In genomic region chr20:53867741-53868351, GRCh38 we compare ENCODE assay signal across 8 cellular contexts.
DNase-seq lines count a peak whose midpoint lies in the region; ATAC-seq and TF ChIP-seq lines count a peak whose summit lies in the region.

No MANE protein-coding gene starts in this region.

- peak overlapping the region; percentile 50 for H3K4me3 ChIP-seq in DOHH2 (ENCODE audit: low read length)
- H3K4me3 ChIP-seq in NT2/D1 (ENCODE audit: insufficient read length, low read depth), result no peak overlapping the region
- H3K4me3 ChIP-seq in effector memory CD4-positive, alpha-beta T cell (ENCODE audit: insufficient read depth, low read depth, low read length, poor library complexity, severe bottlenecking), result peak overlapping the region; percentile 23
- H3K4me3 ChIP-seq in osteoblast (ENCODE audit: insufficient read depth, low read length), result no peak overlapping the region

- H3K27ac ChIP-seq in DOHH2 (ENCODE audit: low read depth, low read length) (peak overlapping the region; percentile 79), osteoblast (ENCODE audit: low read depth, low read length) (peak overlapping the region; percentile 81)
- H3K27ac ChIP-seq in effector memory CD4-positive, alpha-beta T cell (ENCODE audit: insufficient read depth, low read length, poor library complexity, severe bottlenecking), result peak overlapping the region; percentile 64

- H3K79me2 ChIP-seq in DOHH2 (ENCODE audit: control insufficient read depth, low read length) (peaks cover 17% of the 10 kb centered on the region; the same call in 1 of the 2 replicates), osteoblast (ENCODE audit: insufficient read depth, low read length) (no peaks in the 10 kb centered on the region)

- peak overlapping the region; percentile 65 for H3K4me2 ChIP-seq in DOHH2 (ENCODE audit: low read length)
- no peak overlapping the region for H3K4me2 ChIP-seq in osteoblast (ENCODE audit: insufficient read depth, low read length)

- H3K9ac ChIP-seq in NT2/D1 (ENCODE audit: insufficient read length, low read depth), result peak overlapping the region; percentile 68

- H3F3A ChIP-seq in DOHH2 (ENCODE audit: control insufficient read depth, insufficient read depth), result peaks cover 47% of the 10 kb centered on the region

- H3K9me2 ChIP-seq in DOHH2 (replicated peaks; ENCODE audit: control insufficient read depth, low read length), result no peaks in the 10 kb centered on the region

- no peak for DNase-seq in NT2/D1 (ENCODE audit: low read depth, low spot score)
- no peak for DNase-seq in effector memory CD4-positive, alpha-beta T cell
- no peak for DNase-seq in osteoblast (ENCODE audit: insufficient read length, low spot score, missing footprints)
- no peak for DNase-seq in NCI-H446 (lab: John Stamatoyannopoulos, UW)
- DNase-seq in left cardiac atrium, result no peak
- DNase-seq in NCI-H526 treated with DMSO at 0.1 percent for 48 hours (lab: John Stamatoyannopoulos, UW), result no peak
- DNase-seq in NCI-H1436 (lab: John Stamatoyannopoulos, UW), result no peak

- H3K27me3 ChIP-seq in DOHH2 (ENCODE audit: control insufficient read depth, low read length), result no peaks in the 10 kb centered on the region
- no peaks in the 10 kb centered on the region for H3K27me3 ChIP-seq in NT2/D1 (ENCODE audit: insufficient read depth, insufficient read length)
- no peaks in the 10 kb centered on the region for H3K27me3 ChIP-seq in effector memory CD4-positive, alpha-beta T cell (replicated peaks; ENCODE audit: control insufficient read depth, insufficient read depth, low read length, poor library complexity, severe bottlenecking)
- H3K27me3 ChIP-seq in osteoblast (ENCODE audit: insufficient read depth, low read length), result no peaks in the 10 kb centered on the region

- TF ChIP-seq CTCF in DOHH2 (IDR thresholded peaks at IDR 0.05; ENCODE audit: low read depth, low read length, poor library complexity, severe bottlenecking) (no peak), osteoblast (IDR thresholded peaks at IDR 0.05; ENCODE audit: extremely low read depth, low read depth, low read length) (no peak)

- H3K4me1 ChIP-seq in DOHH2 (ENCODE audit: control insufficient read depth, low read length) (peaks cover 76% of the 10 kb centered on the region), NT2/D1 (ENCODE audit: insufficient read depth, insufficient read length) (peaks cover 2% of the 10 kb centered on the region), osteoblast (ENCODE audit: insufficient read depth, low read length) (peaks cover 46% of the 10 kb centered on the region)
- peaks cover 50% of the 10 kb centered on the region for H3K4me1 ChIP-seq in effector memory CD4-positive, alpha-beta T cell (ENCODE audit: control insufficient read depth, insufficient read depth, low read length, poor library complexity, severe bottlenecking)

- intact Hi-C loops in left cardiac atrium (cut with DNase I), result loop anchor here in 1 of 2 donors (2.0 kb wide), 1 partner anchor 37 kb away; no protein-coding TSS in a partner anchor

- ATAC-seq in left cardiac atrium, result no peak

- H4K20me1 ChIP-seq in DOHH2 (ENCODE audit: control insufficient read depth, insufficient read depth, low read depth, low read length) (no peaks in the 10 kb centered on the region), osteoblast (ENCODE audit: insufficient read depth, low read length) (no peaks in the 10 kb centered on the region)

- H3K36me3 ChIP-seq in DOHH2 (ENCODE audit: control insufficient read depth, low read length), result no peaks in the 10 kb centered on the region
- H3K36me3 ChIP-seq in NT2/D1 (ENCODE audit: insufficient read depth, insufficient read length, low read length), result no peaks in the 10 kb centered on the region
- no peaks in the 10 kb centered on the region for H3K36me3 ChIP-seq in effector memory CD4-positive, alpha-beta T cell (ENCODE audit: control insufficient read depth, insufficient read depth, low read length)
- no peaks in the 10 kb centered on the region for H3K36me3 ChIP-seq in osteoblast (ENCODE audit: insufficient read depth, low read length)

- H3K9me3 ChIP-seq in DOHH2 (ENCODE audit: control insufficient read depth, insufficient read depth, low read length) (no peaks in the 10 kb centered on the region), NT2/D1 (ENCODE audit: insufficient read depth, low read length) (no peaks in the 10 kb centered on the region), osteoblast (ENCODE audit: low read depth, low read length) (no peaks in the 10 kb centered on the region)
- no peaks in the 10 kb centered on the region for H3K9me3 ChIP-seq in effector memory CD4-positive, alpha-beta T cell (ENCODE audit: control insufficient read depth, low read length)

- peak overlapping the region; percentile 78 for H2AFZ ChIP-seq in osteoblast (ENCODE audit: low read length)

Comparison
In these comparisons a context has a peak if more than half of its experiments do, and no peak if none do; other contexts are left out.
1. H3K4me3 ChIP-seq: peak in DOHH2 (single experiment) and effector memory CD4-positive, alpha-beta T cell (single experiment); none in NT2/D1 (single experiment) and osteoblast (single experiment).
2. Peak in every context shown above with its lines, with median percentiles within 50 percentile points of each other: H3K27ac ChIP-seq.